1 cellular context compared by ENCODE assay signal in genomic region chr14:21103710-21104447, GRCh38.
TF ChIP-seq lines count a peak whose summit lies in the region.

No MANE protein-coding gene starts in this region.

TF ChIP-seq in K562, 482 proteins besides CTCF, POLR2A, EP300 and RAD21 (continued from another document and continues in another):
- no peak for TF ChIP-seq ZNF277 (CRISPR knock-in tag; IDR thresholded peaks at IDR 0.05; ENCODE audit: borderline replicate concordance)
- TF ChIP-seq EP400 (IDR thresholded peaks at IDR 0.05): peak; percentile 82
- TF ChIP-seq MGA (IDR thresholded peaks at IDR 0.05): peak; percentile 96
- TF ChIP-seq PRDM10 (IDR thresholded peaks at IDR 0.05; ENCODE audit: partially characterized antibody): peak; percentile 100
- TF ChIP-seq HES1 (IDR thresholded peaks at IDR 0.05; ENCODE audit: low read depth): 0 out of 2 replicates have a peak, but pooled peaks have one; percentile 33
- 0 out of 2 replicates have a peak, but pooled peaks have one; percentile 2 for TF ChIP-seq HMGXB4 (CRISPR knock-in tag; IDR thresholded peaks at IDR 0.05)
- TF ChIP-seq ZNF583 (CRISPR knock-in tag; IDR thresholded peaks at IDR 0.05): no peak
- TF ChIP-seq SRF (CRISPR knock-in tag; IDR thresholded peaks at IDR 0.05): peak in 1 of 2 experiments; percentile 45; a peak in 1 of 4 replicates
- peak; percentile 13; the same call in 1 of the 2 replicates for TF ChIP-seq MAFK (IDR thresholded peaks at IDR 0.05; ENCODE audit: low read length)
- peak; percentile 32; the same call in 1 of the 2 replicates for TF ChIP-seq MAFG (tag; conservative IDR thresholded peaks at IDR 0.05)
- peak; percentile 32; the same call in 1 of the 2 replicates for TF ChIP-seq NCOA1 (IDR thresholded peaks at IDR 0.05; ENCODE audit: low read depth)
- no peak for TF ChIP-seq PURB (CRISPR knock-in tag; IDR thresholded peaks at IDR 0.05; ENCODE audit: low read depth)
- no peak for TF ChIP-seq ZBTB26 (CRISPR knock-in tag; IDR thresholded peaks at IDR 0.05)
- TF ChIP-seq FIP1L1 (IDR thresholded peaks at IDR 0.05; ENCODE audit: low read depth, low read length, poor library complexity, severe bottlenecking): peak; percentile 40
- TF ChIP-seq HDAC2 (IDR thresholded peaks at IDR 0.05): peak; percentile 39; the same call in 1 of the 2 replicates
- peak; percentile 64; the same call in 1 of the 2 replicates for TF ChIP-seq ELF1 (tag; IDR thresholded peaks at IDR 0.05)
- TF ChIP-seq E4F1 (CRISPR knock-in tag; IDR thresholded peaks at IDR 0.05; ENCODE audit: borderline replicate concordance): peak; percentile 76; the same call in 1 of the 2 replicates
- peak; percentile 36 for TF ChIP-seq RBM22 (IDR thresholded peaks at IDR 0.05; ENCODE audit: low read depth, low read length, poor library complexity, severe bottlenecking)
- peak; percentile 70 for TF ChIP-seq ZNF592 (IDR thresholded peaks at IDR 0.05)
- peak; percentile 86; the same call in 1 of the 2 replicates for TF ChIP-seq XRCC5 (IDR thresholded peaks at IDR 0.05; ENCODE audit: low read depth, low read length)
- TF ChIP-seq BCOR (IDR thresholded peaks at IDR 0.05): 0 out of 2 replicates have a peak, but pooled peaks have one; percentile 18
- peak; percentile 55 for TF ChIP-seq HMGN3 (IDR thresholded peaks at IDR 0.05; ENCODE audit: borderline replicate concordance, extremely low read depth, insufficient read length, low read depth, low read length)
